Comparison of ENCODE assay signal across 32 cellular contexts in genomic region chr6:149933036-149933435, GRCh38. TPM values are rescaled to one million over a fixed set of nuclear protein-coding genes. Genes with fewer than 3 reads are reported as not detected.
"Had no signal": no experiment of that assay in that cellular context is flagged by ENCODE, and none has a peak within 500 bp of the region (broad histone marks: within the 10 kb centered on the region; RNA-seq: fewer than 3 reads in every experiment).

No MANE protein-coding gene starts in this region.

- H3K4me1 Mint-ChIP-seq: activated naive CD4-positive, alpha-beta T cell treated with anti-CD3 and anti-CD28 coated beads, Interleukin-2, amount 50 U/mL, for 24 hours; neural crest cell had no signal

- H3K9me3 ChIP-seq: colonic mucosa, gastroesophageal sphincter, left lung, lower lobe of right lung, right lobe of liver, testis, transverse colon had no signal

- ATAC-seq: effector memory CD8-positive, alpha-beta T cell; gastroesophageal sphincter; left lung; lower lobe of right lung; naive thymus-derived CD8-positive, alpha-beta T cell; right lobe of liver; stimulated activated naive CD8-positive, alpha-beta T cell treated with anti-CD3 and anti-CD28 coated beads, Interleukin-15, Interleukin-2, amounts not matched to agents 100 U/mL and 50 U/mL, for 24 hours; T-helper 17 cell had no signal

- H3K4me1 ChIP-seq: colonic mucosa, right lobe of liver, testis had no signal

- H3K4me3 Mint-ChIP-seq: activated CD4-positive, alpha-beta memory T cell treated with anti-CD3 and anti-CD28 coated beads, Interleukin-2, amount 10 ng/mL, durations not matched to agents 7 days and 5 days; activated CD4-positive, alpha-beta T cell treated with anti-CD3 and anti-CD28 coated beads, Interleukin-2, amount 10 ng/mL, durations not matched to agents 7 days and 5 days; activated naive CD4-positive, alpha-beta T cell treated with anti-CD3 and anti-CD28 coated beads, Interleukin-2, amount 50 U/mL, for 24 hours; effector memory CD8-positive, alpha-beta T cell; immature natural killer cell; naive thymus-derived CD8-positive, alpha-beta T cell; neural crest cell; T-helper 17 cell had no signal

- H3K36me3 Mint-ChIP-seq: activated naive CD4-positive, alpha-beta T cell treated with anti-CD3 and anti-CD28 coated beads, Interleukin-2, amount 50 U/mL, for 24 hours; immature natural killer cell; naive thymus-derived CD8-positive, alpha-beta T cell had no signal

- H3K27me3 ChIP-seq: testis had no signal

- FAIRE-seq: bronchial epithelial cell, endothelial cell of umbilical vein, urothelium cell line had no signal

- H3K36me3 ChIP-seq: colonic mucosa, gastroesophageal sphincter, left lung, lower lobe of right lung, right lobe of liver, transverse colon, WERI-Rb-1 had no signal

- H3K4me3 ChIP-seq: colonic mucosa, dorsolateral prefrontal cortex, gastroesophageal sphincter, left lung, lower lobe of right lung, right lobe of liver, testis, transverse colon had no signal

- H3K27ac Mint-ChIP-seq: activated CD4-positive, alpha-beta memory T cell treated with anti-CD3 and anti-CD28 coated beads, Interleukin-2, amount 10 ng/mL, durations not matched to agents 7 days and 5 days; activated CD4-positive, alpha-beta T cell treated with anti-CD3 and anti-CD28 coated beads, Interleukin-2, amount 10 ng/mL, durations not matched to agents 7 days and 5 days; activated naive CD4-positive, alpha-beta T cell treated with anti-CD3 and anti-CD28 coated beads, Interleukin-2, amount 50 U/mL, for 24 hours; effector memory CD8-positive, alpha-beta T cell; immature natural killer cell; naive thymus-derived CD8-positive, alpha-beta T cell; T-helper 17 cell had no signal

- H3K27ac ChIP-seq: colonic mucosa, dorsolateral prefrontal cortex, gastroesophageal sphincter, left lung, lower lobe of right lung, right lobe of liver, testis, transverse colon, WERI-Rb-1 had no signal

- H3K9me3 Mint-ChIP-seq: activated CD4-positive, alpha-beta memory T cell treated with anti-CD3 and anti-CD28 coated beads, Interleukin-2, amount 10 ng/mL, durations not matched to agents 7 days and 5 days; activated CD4-positive, alpha-beta T cell treated with anti-CD3 and anti-CD28 coated beads, Interleukin-2, amount 10 ng/mL, durations not matched to agents 7 days and 5 days; activated naive CD4-positive, alpha-beta T cell treated with anti-CD3 and anti-CD28 coated beads, Interleukin-2, amount 50 U/mL, for 24 hours; effector memory CD8-positive, alpha-beta T cell; immature natural killer cell; naive thymus-derived CD8-positive, alpha-beta T cell; neural crest cell had no signal

- DNase-seq: activated CD4-positive, alpha-beta memory T cell treated with anti-CD3 and anti-CD28 coated beads, Interleukin-2, amount 10 ng/mL, durations not matched to agents 7 days and 5 days; activated CD4-positive, alpha-beta T cell treated with anti-CD3 and anti-CD28 coated beads for 1 hour; activated CD4-positive, alpha-beta T cell treated with anti-CD3 and anti-CD28 coated beads, Interleukin-2, amount 10 ng/mL, durations not matched to agents 7 days and 5 days; anterior cingulate cortex; colonic mucosa; dorsolateral prefrontal cortex; effector memory CD8-positive, alpha-beta T cell; head of caudate nucleus; hypothalamus; immature natural killer cell; kidney glomerular epithelial cell; left lung; lower lobe of right lung; mesenchymal stem cell; naive thymus-derived CD8-positive, alpha-beta T cell; occipital lobe; right lobe of liver; stimulated activated CD4-positive, alpha-beta T cell treated with anti-CD3 and anti-CD28 coated beads, Interleukin-2, amount 100 ng/mL, for 48 hours; stimulated activated naive CD8-positive, alpha-beta T cell treated with anti-CD3 and anti-CD28 coated beads, Interleukin-15, Interleukin-2, amounts not matched to agents 100 U/mL and 50 U/mL, for 24 hours; T-helper 17 cell; T1000; testis; transverse colon; WERI-Rb-1 had no signal

RNA-seq across cellular contexts. Expression of gene ULBP2, which starts 8.8 kb away (rescaled TPM):
- total RNA-seq: naive thymus-derived CD8-positive, alpha-beta T cell; skeletal muscle tissue; transverse colon had no signal

RNA-seq across cellular contexts. Expression of gene RAET1G, which starts 10.1 kb away (rescaled TPM):
- total RNA-seq: activated CD4-positive, alpha-beta memory T cell treated with anti-CD3 and anti-CD28 coated beads, Interleukin-2, amount 10 ng/mL, durations not matched to agents 7 days and 5 days; activated CD4-positive, alpha-beta T cell treated with anti-CD3 and anti-CD28 coated beads, Interleukin-2, amount 10 ng/mL, durations not matched to agents 7 days and 5 days; naive thymus-derived CD8-positive, alpha-beta T cell; neural crest cell; occipital lobe; right lobe of liver; skeletal muscle tissue; T-helper 17 cell; testis; transverse colon had no signal
- polyA plus RNA-seq: immature natural killer cell; naive thymus-derived CD8-positive, alpha-beta T cell had no signal

RNA-seq across cellular contexts. Expression of gene ULBP1, which starts 30.7 kb away (rescaled TPM):
- total RNA-seq: colonic mucosa, skeletal muscle tissue, transverse colon had no signal
- polyA plus RNA-seq: immature natural killer cell; naive thymus-derived CD8-positive, alpha-beta T cell had no signal

RNA-seq across cellular contexts. Expression of gene RAET1E, which starts 35.1 kb away (rescaled TPM):
- total RNA-seq: activated CD4-positive, alpha-beta memory T cell treated with anti-CD3 and anti-CD28 coated beads, Interleukin-2, amount 10 ng/mL, durations not matched to agents 7 days and 5 days; activated CD4-positive, alpha-beta T cell treated with anti-CD3 and anti-CD28 coated beads, Interleukin-2, amount 10 ng/mL, durations not matched to agents 7 days and 5 days; endothelial cell of umbilical vein; fibroblast of villous mesenchyme; lower lobe of right lung; naive thymus-derived CD8-positive, alpha-beta T cell; neural crest cell; occipital lobe; right lobe of liver; transverse colon had no signal
- polyA plus RNA-seq: immature natural killer cell; naive thymus-derived CD8-positive, alpha-beta T cell had no signal
